Comparison of ENCODE assay signal across 13 cellular contexts in genomic region chr19:13503570-13504235, GRCh38. TPM values are rescaled to one million over a fixed set of nuclear protein-coding genes. Genes with fewer than 3 reads are reported as not detected.
DNase-seq lines count a peak whose midpoint lies in the region; ATAC-seq and TF ChIP-seq lines count a peak whose summit lies in the region.
"Had no signal": no experiment of that assay in that cellular context is flagged by ENCODE, and none has a peak within 500 bp of the region (broad histone marks: within the 10 kb centered on the region; RNA-seq: fewer than 3 reads in every experiment).

No MANE protein-coding gene starts in this region.

- no peaks in the 10 kb centered on the region for H3K9me3 Mint-ChIP-seq in GM23338

- H3K79me2 ChIP-seq in GM23338 (replicated peaks; ENCODE audit: insufficient read depth): peaks cover 10% of the 10 kb centered on the region; the same call in 1 of the 2 replicates

- intact Hi-C loops in right cardiac atrium (cut with DNase I): no loop called here

- H3K4me3 ChIP-seq in GM23338 (peak overlapping the region; percentile 96; the same call in 1 of the 2 replicates), iPS-20b (ENCODE audit: low read length) (peak overlapping the region; percentile 94; the same call in 1 of the 2 replicates), right cardiac atrium (ENCODE audit: low read length) (no peak overlapping the region)
- H3K4me3 ChIP-seq: A549, K562 had no signal

- H3K36me3 Mint-ChIP-seq in GM23338 (ENCODE audit: low read depth): peaks cover 21% of the 10 kb centered on the region; the same call in 2 of the 3 replicates
- H3K36me3 Mint-ChIP-seq: CD8-positive, alpha-beta memory T cell had no signal

- 0 out of 2 replicates have a peak, but pooled peaks cover 3% of the 10 kb centered on the region for H3K36me3 ChIP-seq in GM23338 (ENCODE audit: insufficient read depth)
- H3K36me3 ChIP-seq in iPS-20b (ENCODE audit: insufficient read depth, low read depth, low read length): peaks cover 8% of the 10 kb centered on the region; the same call in 1 of the 2 replicates
- H3K36me3 ChIP-seq: BE2C had no signal

- H2AFZ ChIP-seq in GM23338: no peak overlapping the region

- peaks cover 33% of the 10 kb centered on the region for H3K4me1 Mint-ChIP-seq in GM23338

- H3K27ac ChIP-seq in GM23338 (ENCODE audit: low read depth): no peak overlapping the region
- H3K27ac ChIP-seq in iPS-20b (ENCODE audit: low read length): no peak overlapping the region
- H3K27ac ChIP-seq in right cardiac atrium (ENCODE audit: low read length): no peak overlapping the region
- H3K27ac ChIP-seq: A549, HL-60 had no signal

- H3K27me3 ChIP-seq in GM23338 (ENCODE audit: insufficient read depth) (peaks cover 22% of the 10 kb centered on the region), iPS-20b (ENCODE audit: insufficient read depth, low read length) (peaks cover 42% of the 10 kb centered on the region), right cardiac atrium (ENCODE audit: control insufficient read depth, insufficient read depth) (peaks cover 2% of the 10 kb centered on the region)

- H3F3A ChIP-seq in GM23338 (replicated peaks; ENCODE audit: low read depth): no peaks in the 10 kb centered on the region

- H4K20me1 ChIP-seq in GM23338 (replicated peaks; ENCODE audit: insufficient read depth): peaks cover 17% of the 10 kb centered on the region

- H3K4me1 ChIP-seq in GM23338 (ENCODE audit: insufficient read depth) (peaks cover 19% of the 10 kb centered on the region), iPS-20b (ENCODE audit: insufficient read depth, low read length) (peaks cover 5% of the 10 kb centered on the region; the same call in 1 of the 2 replicates), right cardiac atrium (ENCODE audit: control insufficient read depth, insufficient read depth, low read length) (no peaks in the 10 kb centered on the region)
- H3K4me1 ChIP-seq: A549, BE2C had no signal

- 56% methylated on average over 12 of the region's 12 CpGs for WGBS in right cardiac atrium

- H3K4me2 ChIP-seq in GM23338: peak overlapping the region; percentile 91
- H3K4me2 ChIP-seq: A549 had no signal

- no peaks in the 10 kb centered on the region for H3K9me2 ChIP-seq in GM23338 (ENCODE audit: insufficient read depth)

- peak overlapping the region; percentile 87; the same call in 1 of the 3 replicates for H3K4me3 Mint-ChIP-seq in GM23338
- H3K4me3 Mint-ChIP-seq: CD8-positive, alpha-beta memory T cell had no signal

- no peak overlapping the region for H3K9ac ChIP-seq in iPS-20b (ENCODE audit: low read depth, low read length)

- H3K9me3 ChIP-seq in iPS-20b (ENCODE audit: insufficient read depth, low read depth, low read length) (no peaks in the 10 kb centered on the region), right cardiac atrium (ENCODE audit: control insufficient read depth, low read length) (no peaks in the 10 kb centered on the region)
- H3K9me3 ChIP-seq: A549, BE2C had no signal

- H3K27ac Mint-ChIP-seq in GM23338: no peak overlapping the region
- H3K27ac Mint-ChIP-seq: CD8-positive, alpha-beta memory T cell had no signal

- no peak for ATAC-seq in GM23338
- no peak for ATAC-seq in right cardiac atrium
- ATAC-seq in GM21529 (IDR thresholded peaks at IDR 0.05; ENCODE audit: unreplicated experiment): no peak
- ATAC-seq: A549, K562 had no signal

- TF ChIP-seq CTCF in GM23338 (conservative IDR thresholded peaks at IDR 0.05; ENCODE audit: low read depth in 2 of 2): no peak

- DNase-seq in GM23338 (ENCODE audit: low spot score) (no peak), cerebellar cortex (ENCODE audit: low spot score) (peak; percentile 72), cerebellar nuclear complex (lab: John Stamatoyannopoulos, UW) (no peak), right cardiac atrium (no peak)
- DNase-seq: BE2C; CD8-positive, alpha-beta memory T cell; DMS53; H7 had no signal

- peaks cover 21% of the 10 kb centered on the region for H3K27me3 Mint-ChIP-seq in GM23338 (ENCODE audit: insufficient read depth, low read depth, poor library complexity)

TF ChIP-seq in GM23338, 12 proteins besides CTCF, POLR2A, EP300 and RAD21 (continues in another document):
- TF ChIP-seq, protein P1, sequence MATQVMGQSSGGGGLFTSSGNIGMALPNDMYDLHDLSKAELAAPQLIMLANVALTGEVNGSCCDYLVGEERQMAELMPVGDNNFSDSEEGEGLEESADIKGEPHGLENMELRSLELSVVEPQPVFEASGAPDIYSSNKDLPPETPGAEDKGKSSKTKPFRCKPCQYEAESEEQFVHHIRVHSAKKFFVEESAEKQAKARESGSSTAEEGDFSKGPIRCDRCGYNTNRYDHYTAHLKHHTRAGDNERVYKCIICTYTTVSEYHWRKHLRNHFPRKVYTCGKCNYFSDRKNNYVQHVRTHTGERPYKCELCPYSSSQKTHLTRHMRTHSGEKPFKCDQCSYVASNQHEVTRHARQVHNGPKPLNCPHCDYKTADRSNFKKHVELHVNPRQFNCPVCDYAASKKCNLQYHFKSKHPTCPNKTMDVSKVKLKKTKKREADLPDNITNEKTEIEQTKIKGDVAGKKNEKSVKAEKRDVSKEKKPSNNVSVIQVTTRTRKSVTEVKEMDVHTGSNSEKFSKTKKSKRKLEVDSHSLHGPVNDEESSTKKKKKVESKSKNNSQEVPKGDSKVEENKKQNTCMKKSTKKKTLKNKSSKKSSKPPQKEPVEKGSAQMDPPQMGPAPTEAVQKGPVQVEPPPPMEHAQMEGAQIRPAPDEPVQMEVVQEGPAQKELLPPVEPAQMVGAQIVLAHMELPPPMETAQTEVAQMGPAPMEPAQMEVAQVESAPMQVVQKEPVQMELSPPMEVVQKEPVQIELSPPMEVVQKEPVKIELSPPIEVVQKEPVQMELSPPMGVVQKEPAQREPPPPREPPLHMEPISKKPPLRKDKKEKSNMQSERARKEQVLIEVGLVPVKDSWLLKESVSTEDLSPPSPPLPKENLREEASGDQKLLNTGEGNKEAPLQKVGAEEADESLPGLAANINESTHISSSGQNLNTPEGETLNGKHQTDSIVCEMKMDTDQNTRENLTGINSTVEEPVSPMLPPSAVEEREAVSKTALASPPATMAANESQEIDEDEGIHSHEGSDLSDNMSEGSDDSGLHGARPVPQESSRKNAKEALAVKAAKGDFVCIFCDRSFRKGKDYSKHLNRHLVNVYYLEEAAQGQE (IDR thresholded peaks at IDR 0.05; ENCODE audit: unreplicated experiment): no peak
- TF ChIP-seq, protein P2, sequence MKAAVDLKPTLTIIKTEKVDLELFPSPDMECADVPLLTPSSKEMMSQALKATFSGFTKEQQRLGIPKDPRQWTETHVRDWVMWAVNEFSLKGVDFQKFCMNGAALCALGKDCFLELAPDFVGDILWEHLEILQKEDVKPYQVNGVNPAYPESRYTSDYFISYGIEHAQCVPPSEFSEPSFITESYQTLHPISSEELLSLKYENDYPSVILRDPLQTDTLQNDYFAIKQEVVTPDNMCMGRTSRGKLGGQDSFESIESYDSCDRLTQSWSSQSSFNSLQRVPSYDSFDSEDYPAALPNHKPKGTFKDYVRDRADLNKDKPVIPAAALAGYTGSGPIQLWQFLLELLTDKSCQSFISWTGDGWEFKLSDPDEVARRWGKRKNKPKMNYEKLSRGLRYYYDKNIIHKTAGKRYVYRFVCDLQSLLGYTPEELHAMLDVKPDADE (IDR thresholded peaks at IDR 0.05): no peak
- TF ChIP-seq NANOG (IDR thresholded peaks at IDR 0.05; ENCODE audit: borderline replicate concordance): no peak
- no peak for TF ChIP-seq ZNF331 (CRISPR knock-in tag; IDR thresholded peaks at IDR 0.05; ENCODE audit: low read depth)
- TF ChIP-seq JUNB (IDR thresholded peaks at IDR 0.05; ENCODE audit: unreplicated experiment): no peak
- no peak for TF ChIP-seq POLR2AphosphoS5 (IDR thresholded peaks at IDR 0.05; ENCODE audit: low read depth)

RNA-seq across cellular contexts. Expression of gene CACNA1A, which starts 2.6 kb away (rescaled TPM):
- 17.8 and 20.3 TPM in 2 replicates for total RNA-seq in GM23338 (2014; rRNA removed; shearing (Covaris generic))
- polyA plus RNA-seq in GM23338 (2016; fragmentation: Nextera tagmentation; extraction: Ambion mirVana): 6.8 and 7.4 TPM in 2 replicates
- total RNA-seq in right cardiac atrium: 1 to 10 TPM in 1 of 4 donors, under 1 TPM in 3; 0.65 to 1.0 (median 0.77) TPM
- 1.3 TPM for polyA plus RNA-seq in right cardiac atrium
- polyA plus RNA-seq: CD8-positive, alpha-beta memory T cell had no signal
